23 cellular contexts compared by ENCODE assay signal in genomic region chr17:66670211-66670610, GRCh38.
"Had no signal": no experiment of that assay in that cellular context is flagged by ENCODE, and none has a peak within 500 bp of the region (broad histone marks: within the 10 kb centered on the region; RNA-seq: fewer than 3 reads in every experiment).

No MANE protein-coding gene starts in this region.

- H3K36me3 ChIP-seq: adrenal gland, gastrocnemius medialis, heart left ventricle, transverse colon, vagina had no signal

- H3K27me3 Mint-ChIP-seq: activated T-helper 17 cell treated with anti-CD3 and anti-CD28 coated beads, Interleukin-2, amount 50 U/mL, for 72 hours; progenitor cell of endocrine pancreas had no signal

- H3K9me3 ChIP-seq: adrenal gland, gastrocnemius medialis, transverse colon, vagina had no signal

- ATAC-seq: activated CD4-positive, CD25-positive, alpha-beta regulatory T cell treated with anti-CD3 and anti-CD28 coated beads, Interleukin-2, amount 50 U/mL, for 24 hours; activated T-helper 17 cell treated with anti-CD3 and anti-CD28 coated beads, Interleukin-2, amount 50 U/mL, for 72 hours; gastrocnemius medialis; heart left ventricle; right cardiac atrium; stimulated activated naive CD8-positive, alpha-beta T cell treated with anti-CD3 and anti-CD28 coated beads, Interleukin-15, Interleukin-2, amounts not matched to agents 100 U/mL and 50 U/mL, for 24 hours had no signal

- H3K27ac Mint-ChIP-seq: activated naive CD4-positive, alpha-beta T cell treated with anti-CD3 and anti-CD28 coated beads for 36 hours; activated T-helper 17 cell treated with anti-CD3 and anti-CD28 coated beads, Interleukin-2, amount 50 U/mL, for 72 hours; immature natural killer cell; nephron; progenitor cell of endocrine pancreas had no signal

- H3K4me3 Mint-ChIP-seq: activated naive CD4-positive, alpha-beta T cell treated with anti-CD3 and anti-CD28 coated beads for 36 hours; activated T-helper 17 cell treated with anti-CD3 and anti-CD28 coated beads, Interleukin-2, amount 50 U/mL, for 72 hours; immature natural killer cell; nephron had no signal

- H3K27me3 ChIP-seq: adrenal gland, dorsolateral prefrontal cortex, gastrocnemius medialis, heart left ventricle, transverse colon, vagina had no signal

- H3K4me3 ChIP-seq: adrenal gland, dorsolateral prefrontal cortex, gastrocnemius medialis, heart left ventricle, skin epidermis, transverse colon, vagina had no signal

- H3K4me1 Mint-ChIP-seq: nephron had no signal

- H3K9me3 Mint-ChIP-seq: activated naive CD4-positive, alpha-beta T cell treated with anti-CD3 and anti-CD28 coated beads for 36 hours; activated T-helper 17 cell treated with anti-CD3 and anti-CD28 coated beads, Interleukin-2, amount 50 U/mL, for 72 hours; immature natural killer cell had no signal

- DNase-seq: activated CD4-positive, alpha-beta T cell treated with anti-CD3 and anti-CD28 coated beads, Interleukin-2, amount 50 U/mL, for 1 hour; activated CD8-positive, alpha-beta memory T cell treated with anti-CD3 and anti-CD28 coated beads for 24 hours; activated naive CD4-positive, alpha-beta T cell treated with anti-CD3 and anti-CD28 coated beads for 36 hours; adrenal gland; dorsolateral prefrontal cortex; erythroblast; gastrocnemius medialis; heart left ventricle; immature natural killer cell; mesenchymal stem cell; nucleus accumbens; right cardiac atrium; stimulated activated CD4-positive, alpha-beta T cell treated with anti-CD3 and anti-CD28 coated beads, Interleukin-15, amount 100 ng/mL, for 24 hours; stimulated activated CD4-positive, alpha-beta T cell treated with anti-CD3 and anti-CD28 coated beads, Interleukin-4, amount 100 ng/mL, for 4 hours; stimulated activated CD8-positive, alpha-beta memory T cell treated with anti-CD3 and anti-CD28 coated beads, Interleukin-4, amount 100 ng/mL, for 48 hours; stimulated activated naive CD8-positive, alpha-beta T cell treated with anti-CD3 and anti-CD28 coated beads, Interleukin-15, Interleukin-2, amounts not matched to agents 100 U/mL and 50 U/mL, for 24 hours; transverse colon had no signal

- H3K27ac ChIP-seq: adrenal gland, dorsolateral prefrontal cortex, gastrocnemius medialis, heart left ventricle, skin epidermis, vagina had no signal
